Comparison of ENCODE assay signal across 10 cellular contexts in the genomic region with DNA sequence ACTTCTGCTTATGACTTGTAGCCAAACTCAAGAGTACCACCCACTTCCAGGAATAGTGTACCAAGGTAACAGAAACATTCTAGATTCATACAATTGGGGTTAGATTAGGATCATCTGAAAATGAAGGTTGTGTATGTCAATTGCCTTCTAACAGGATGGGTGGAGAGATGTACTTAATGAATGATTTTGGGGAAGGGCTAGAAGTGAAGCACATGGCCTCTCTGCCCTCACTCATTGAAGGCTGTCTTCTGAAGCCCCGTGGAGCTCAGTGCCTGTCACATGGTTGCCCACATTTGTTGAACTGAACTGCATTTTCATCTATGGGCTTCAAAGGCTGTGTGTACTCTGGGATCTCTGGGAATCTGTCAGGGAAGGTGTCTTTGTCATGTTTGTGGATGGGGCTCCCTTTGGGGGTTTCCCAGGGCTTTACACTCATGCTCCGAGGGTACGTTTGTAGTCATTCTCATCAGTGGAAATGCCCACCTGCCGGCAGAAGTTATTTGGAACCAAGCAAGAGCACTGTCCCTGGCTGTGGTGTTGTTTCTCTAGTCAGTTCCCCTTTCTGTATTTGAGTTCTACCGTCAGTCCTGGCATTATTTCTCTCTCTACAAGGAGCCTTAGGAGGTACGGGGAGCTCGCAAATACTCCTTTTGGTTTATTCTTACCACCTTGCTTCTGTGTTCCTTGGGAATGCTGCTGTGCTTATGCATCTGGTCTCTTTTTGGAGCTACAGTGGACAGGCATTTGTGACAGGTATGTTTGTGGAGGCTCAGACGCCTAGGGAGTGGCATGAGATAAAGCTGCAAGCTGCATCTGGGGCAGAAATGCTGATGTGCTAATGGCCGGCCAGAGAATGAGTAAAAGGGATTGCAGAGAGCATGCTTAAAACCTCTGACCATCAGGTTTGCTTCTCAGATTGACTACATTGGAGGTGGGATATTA.
DNase-seq lines count a peak whose midpoint lies in the region; ATAC-seq and TF ChIP-seq lines count a peak whose summit lies in the region.
"Had no signal": no experiment of that assay in that cellular context is flagged by ENCODE, and none has a peak within 500 bp of the region (broad histone marks: within the 10 kb centered on the region; RNA-seq: fewer than 3 reads in every experiment).

No MANE protein-coding gene starts in this region.

- DNase-seq in HL-60 (ENCODE audit: low read depth in 1 of 2, low spot score in 1 of 2) (peak in 1 of 2 experiments; percentile 62), HEK293T (ENCODE audit: extremely low spot score) (no peak), posterior cingulate gyrus (no peak), Ammon's horn (ENCODE audit: low spot score) (no peak)
- no peak for DNase-seq in activated naive CD8-positive, alpha-beta T cell treated with anti-CD3 and anti-CD28 coated beads, Interleukin-2, amount 50 U/mL, for 24 hours
- no peak for DNase-seq in activated CD4-positive, alpha-beta T cell treated with anti-CD3 and anti-CD28 coated beads for 1 hour
- DNase-seq: NCI-H2081 had no signal

- peak; percentile 22 for TF ChIP-seq CTCF in GM12873 (IDR thresholded peaks at IDR 0.05; ENCODE audit: insufficient read depth, low read depth, low read length, missing control alignments)
- TF ChIP-seq CTCF in HL-60 (IDR thresholded peaks at IDR 0.05; ENCODE audit: insufficient read depth, low read length), result no peak

- no peaks in the 10 kb centered on the region for H3K36me3 Mint-ChIP-seq in activated naive CD8-positive, alpha-beta T cell treated with anti-CD3 and anti-CD28 coated beads, Interleukin-2, amount 50 U/mL, for 24 hours (ENCODE audit: low read depth)
- H3K36me3 Mint-ChIP-seq: WTC11 had no signal

- ATAC-seq in GM19397 (IDR thresholded peaks at IDR 0.05; ENCODE audit: unreplicated experiment), result peak; percentile 41
- no peak for ATAC-seq in activated naive CD8-positive, alpha-beta T cell treated with anti-CD3 and anti-CD28 coated beads, Interleukin-2, amount 50 U/mL, for 24 hours
- ATAC-seq: WTC11 had no signal

- H3K4me3 ChIP-seq in HL-60 (replicated peaks; ENCODE audit: insufficient read depth, low read length), result 0 out of 2 replicates have a peak overlapping the region, but pooled peaks have one; percentile 2

- no peaks in the 10 kb centered on the region for H3K9me3 Mint-ChIP-seq in activated naive CD8-positive, alpha-beta T cell treated with anti-CD3 and anti-CD28 coated beads, Interleukin-2, amount 50 U/mL, for 24 hours

- POLR2A ChIA-PET in HEK293T (lab: Yijun Ruan, JAX), result no interaction called here

- peak overlapping the region; percentile 81 for H3K27ac Mint-ChIP-seq in activated naive CD8-positive, alpha-beta T cell treated with anti-CD3 and anti-CD28 coated beads, Interleukin-2, amount 50 U/mL, for 24 hours
- H3K27ac Mint-ChIP-seq: WTC11 had no signal

- no peaks in the 10 kb centered on the region for H3K27me3 ChIP-seq in HL-60 (ENCODE audit: insufficient read depth, poor library complexity, severe bottlenecking)

- peak overlapping the region; percentile 24 for H3K27ac ChIP-seq in HL-60 (replicated peaks)

- CTCF ChIA-PET in HEK293T (lab: Yijun Ruan, JAX), result no interaction called here

- intact Hi-C loops in posterior cingulate gyrus (cut with DNase I), result no loop called here

- peaks cover 6% of the 10 kb centered on the region for H3K27me3 Mint-ChIP-seq in activated naive CD8-positive, alpha-beta T cell treated with anti-CD3 and anti-CD28 coated beads, Interleukin-2, amount 50 U/mL, for 24 hours

- peak overlapping the region; percentile 75 for H3K4me3 Mint-ChIP-seq in activated naive CD8-positive, alpha-beta T cell treated with anti-CD3 and anti-CD28 coated beads, Interleukin-2, amount 50 U/mL, for 24 hours
- H3K4me3 Mint-ChIP-seq: WTC11 had no signal

- peaks cover 31% of the 10 kb centered on the region for H3K4me1 Mint-ChIP-seq in activated naive CD8-positive, alpha-beta T cell treated with anti-CD3 and anti-CD28 coated beads, Interleukin-2, amount 50 U/mL, for 24 hours
- H3K4me1 Mint-ChIP-seq: WTC11 had no signal

TF ChIP-seq in HEK293T, 16 proteins besides CTCF, POLR2A, EP300 and RAD21:
- no peak for TF ChIP-seq LEF1 (IDR thresholded peaks at IDR 0.05; ENCODE audit: borderline replicate concordance)
- TF ChIP-seq SUZ12 (IDR thresholded peaks at IDR 0.05), result no peak
- no peak for TF ChIP-seq ARNT (IDR thresholded peaks at IDR 0.05)
- no peak for TF ChIP-seq FOXA1 (IDR thresholded peaks at IDR 0.05)
- TF ChIP-seq BHLHE40 (IDR thresholded peaks at IDR 0.05; ENCODE audit: borderline replicate concordance), result no peak
- TF ChIP-seq, protein P1, sequence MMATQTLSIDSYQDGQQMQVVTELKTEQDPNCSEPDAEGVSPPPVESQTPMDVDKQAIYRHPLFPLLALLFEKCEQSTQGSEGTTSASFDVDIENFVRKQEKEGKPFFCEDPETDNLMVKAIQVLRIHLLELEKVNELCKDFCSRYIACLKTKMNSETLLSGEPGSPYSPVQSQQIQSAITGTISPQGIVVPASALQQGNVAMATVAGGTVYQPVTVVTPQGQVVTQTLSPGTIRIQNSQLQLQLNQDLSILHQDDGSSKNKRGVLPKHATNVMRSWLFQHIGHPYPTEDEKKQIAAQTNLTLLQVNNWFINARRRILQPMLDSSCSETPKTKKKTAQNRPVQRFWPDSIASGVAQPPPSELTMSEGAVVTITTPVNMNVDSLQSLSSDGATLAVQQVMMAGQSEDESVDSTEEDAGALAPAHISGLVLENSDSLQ (IDR thresholded peaks at IDR 0.05), result no peak
- TF ChIP-seq ZNF384 (IDR thresholded peaks at IDR 0.05), result no peak
